In genomic region chr3:128468285-128468790, GRCh38 we compare ENCODE assay signal across 31 cellular contexts. TPM values are rescaled to one million over a fixed set of nuclear protein-coding genes. Genes with fewer than 3 reads are reported as not detected.
"Had no signal": no experiment of that assay in that cellular context is flagged by ENCODE, and none has a peak within 500 bp of the region (broad histone marks: within the 10 kb centered on the region; RNA-seq: fewer than 3 reads in every experiment).

No MANE protein-coding gene starts in this region.

- H3K9me3 Mint-ChIP-seq: activated CD4-positive, alpha-beta memory T cell treated with anti-CD3 and anti-CD28 coated beads, Interleukin-2, amount 10 ng/mL, durations not matched to agents 7 days and 5 days; activated naive CD4-positive, alpha-beta T cell treated with anti-CD3 and anti-CD28 coated beads, Interleukin-2, amount 10 ng/mL, durations not matched to agents 7 days and 5 days; activated naive CD8-positive, alpha-beta T cell treated with anti-CD3 and anti-CD28 coated beads for 36 hours; activated T-helper 2 cell treated with anti-CD3 and anti-CD28 coated beads, Interferon-gamma antibody, Interleukin-2, Interleukin-4, amounts not matched to agents 10 μg/mL and 5 μg/mL and 100 μg/mL, durations not matched to agents 14 hours and 24 hours and 36 hours had no signal

- H3K36me3 ChIP-seq: brain microvascular endothelial cell, cardiac muscle cell, SJCRH30 had no signal

- H3K36me3 Mint-ChIP-seq: activated naive CD4-positive, alpha-beta T cell treated with anti-CD3 and anti-CD28 coated beads, Interleukin-2, amount 10 ng/mL, durations not matched to agents 7 days and 5 days; activated naive CD8-positive, alpha-beta T cell treated with anti-CD3 and anti-CD28 coated beads for 36 hours had no signal

- H3K27me3 Mint-ChIP-seq: activated naive CD8-positive, alpha-beta T cell treated with anti-CD3 and anti-CD28 coated beads for 36 hours had no signal

- H3K4me3 ChIP-seq: cardiac muscle cell, SJCRH30 had no signal

- DNase-seq: activated CD4-positive, alpha-beta memory T cell treated with anti-CD3 and anti-CD28 coated beads, Interleukin-2, amount 10 ng/mL, durations not matched to agents 7 days and 5 days; activated CD4-positive, alpha-beta T cell treated with anti-CD3 and anti-CD28 coated beads for 36 hours; activated CD4-positive, alpha-beta T cell treated with anti-CD3 and anti-CD28 coated beads, Interleukin-2, amount 50 U/mL, for 1 hour; activated gamma-delta T cell treated with Interleukin-2 at 50 U/mL for 16 hours; activated naive CD4-positive, alpha-beta T cell treated with anti-CD3 and anti-CD28 coated beads, Interleukin-2, amount 10 ng/mL, durations not matched to agents 7 days and 5 days; activated naive CD8-positive, alpha-beta T cell treated with anti-CD3 and anti-CD28 coated beads for 36 hours; activated T-cell treated with anti-CD3 and anti-CD28 coated beads for 4 hours; activated T-cell treated with anti-CD3 and anti-CD28 coated beads, Interleukin-2, amount 50 U/mL, for 48 hours; brain microvascular endothelial cell; NCI-H1048; NCI-H146; NCI-H187 treated with DMSO at 0.1 percent for 48 hours; NCI-H2081 treated with DMSO at 0.1 percent for 48 hours; NCI-H2227 treated with DMSO at 0.1 percent for 48 hours; NCI-H446 treated with DMSO at 0.1 percent for 48 hours; NCI-H524 treated with DMSO at 0.1 percent for 48 hours; NCI-H774; NK-92 treated with Interleukin-12 subunit alpha and Interleukin-12 subunit beta, amount 100 ng/mL, for 24 hours; OCI-M1; Right ventricle myocardium superior; SJCRH30 had no signal

- H3K9me3 ChIP-seq: SJCRH30 had no signal

- H3K27ac ChIP-seq: brain microvascular endothelial cell, cardiac muscle cell, RWPE1, SJCRH30, VCaP had no signal

- H3K27ac Mint-ChIP-seq: activated CD4-positive, alpha-beta memory T cell treated with anti-CD3 and anti-CD28 coated beads, Interleukin-2, amount 10 ng/mL, durations not matched to agents 7 days and 5 days; activated CD4-positive, alpha-beta T cell treated with anti-CD3 and anti-CD28 coated beads for 36 hours; activated naive CD4-positive, alpha-beta T cell treated with anti-CD3 and anti-CD28 coated beads, Interleukin-2, amount 10 ng/mL, durations not matched to agents 7 days and 5 days; activated naive CD8-positive, alpha-beta T cell treated with anti-CD3 and anti-CD28 coated beads for 36 hours; activated T-helper 2 cell treated with anti-CD3 and anti-CD28 coated beads, Interferon-gamma antibody, Interleukin-2, Interleukin-4, amounts not matched to agents 10 μg/mL and 5 μg/mL and 100 μg/mL, durations not matched to agents 14 hours and 24 hours and 36 hours had no signal

- ATAC-seq: activated CD4-positive, alpha-beta T cell treated with anti-CD3 and anti-CD28 coated beads for 36 hours; Panc1 had no signal

- H3K4me3 Mint-ChIP-seq: activated CD4-positive, alpha-beta memory T cell treated with anti-CD3 and anti-CD28 coated beads, Interleukin-2, amount 10 ng/mL, durations not matched to agents 7 days and 5 days; activated CD4-positive, alpha-beta T cell treated with anti-CD3 and anti-CD28 coated beads for 36 hours; activated naive CD4-positive, alpha-beta T cell treated with anti-CD3 and anti-CD28 coated beads, Interleukin-2, amount 10 ng/mL, durations not matched to agents 7 days and 5 days; activated naive CD8-positive, alpha-beta T cell treated with anti-CD3 and anti-CD28 coated beads for 36 hours had no signal

RNA-seq across cellular contexts. Expression of gene DNAJB8, which starts 1.6 kb away (rescaled TPM):
- total RNA-seq: activated CD4-positive, alpha-beta memory T cell treated with anti-CD3 and anti-CD28 coated beads, Interleukin-2, amount 10 ng/mL, durations not matched to agents 7 days and 5 days; activated CD4-positive, alpha-beta T cell treated with anti-CD3 and anti-CD28 coated beads for 36 hours; activated CD8-positive, alpha-beta memory T cell treated with anti-CD3 and anti-CD28 coated beads for 36 hours; activated naive CD8-positive, alpha-beta T cell treated with anti-CD3 and anti-CD28 coated beads for 36 hours; activated T-helper 2 cell treated with anti-CD3 and anti-CD28 coated beads, Interferon-gamma antibody, Interleukin-2, Interleukin-4, amounts not matched to agents 10 μg/mL and 5 μg/mL and 100 μg/mL, durations not matched to agents 14 hours and 24 hours and 36 hours; cardiac muscle cell; LHCN-M2; M059J; Right ventricle myocardium superior; SJCRH30; T-helper 2 cell treated with Interferon-gamma antibody and Interleukin-4, amounts not matched to agents 100 ng/mL and 5 ng/mL, for 36 hours had no signal
- polyA plus RNA-seq: adipose tissue, cardiac muscle cell had no signal

RNA-seq across cellular contexts. Expression of gene GATA2, which starts 24.7 kb away (rescaled TPM):
- total RNA-seq: T-helper 2 cell treated with Interferon-gamma antibody and Interleukin-4, amounts not matched to agents 100 ng/mL and 5 ng/mL, for 36 hours had no signal
